Comparison of ENCODE assay signal across 7 cellular contexts in the genomic region with DNA sequence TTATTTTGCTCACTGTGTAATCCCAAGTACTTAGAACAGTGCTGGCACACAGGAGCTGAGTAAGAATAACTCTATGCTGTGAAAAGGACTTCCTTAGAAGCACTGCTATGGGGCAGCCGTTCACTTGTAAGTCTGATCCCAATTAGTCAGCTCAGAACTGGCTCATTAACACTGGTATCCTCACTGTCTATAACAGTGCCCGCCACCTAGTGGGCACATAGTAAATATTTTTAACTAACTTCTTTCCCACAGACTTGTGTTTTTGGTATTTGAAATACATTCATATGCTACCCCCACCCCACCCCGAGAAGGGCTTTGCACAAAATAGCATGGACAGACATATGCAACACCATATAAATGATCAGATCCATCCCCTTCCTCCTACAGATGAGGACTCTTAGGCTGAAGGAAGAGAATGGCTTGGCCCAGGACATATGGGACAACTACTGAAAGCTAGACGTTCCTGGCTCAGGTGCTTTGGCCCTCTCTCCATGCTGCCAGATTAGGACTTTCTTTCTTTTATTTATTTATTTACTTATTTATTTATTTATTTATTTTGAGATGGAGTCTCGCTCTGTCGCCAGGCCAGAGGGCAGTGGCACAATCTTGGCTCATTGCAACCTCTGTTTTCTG. TPM values are rescaled to one million over a fixed set of nuclear protein-coding genes. Genes with fewer than 3 reads are reported as not detected.
DNase-seq lines count a peak whose midpoint lies in the region; ATAC-seq, FAIRE-seq and TF ChIP-seq lines count a peak whose summit lies in the region.

No MANE protein-coding gene starts in this region.

- H3K9me3 ChIP-seq in HEK293 (ENCODE audit: control insufficient read depth, insufficient read depth, low read depth, low read length) (no peaks in the 10 kb centered on the region), breast epithelium (no peaks in the 10 kb centered on the region)

- TF ChIP-seq POLR2A in GM12891 (IDR thresholded peaks at IDR 0.05; ENCODE audit: low read depth, low read length) (no peak), NB4 (IDR thresholded peaks at IDR 0.05; ENCODE audit: extremely low read depth, insufficient read length) (no peak), breast epithelium (IDR thresholded peaks at IDR 0.05) (no peak)

- H3K4me3 ChIP-seq in HEK293 (ENCODE audit: low read depth, low read length) (no peak overlapping the region), NB4 (ENCODE audit: low read depth, low read length) (no peak overlapping the region), breast epithelium (no peak overlapping the region)

- CTCF ChIA-PET in HEK293 (lab: Yijun Ruan, JAX), result interaction anchor here (0.6 to 7.3 kb wide), 53 partner anchors 8 to 1152 kb away, joined by 3 to 117 read pairs (median 4); no protein-coding TSS in a partner anchor

- FAIRE-seq in GM12891 (lab: Jason Lieb, UNC), result peak; percentile 5

- peak; percentile 71 for ATAC-seq in left colon

- H3K36me3 ChIP-seq in HEK293 (ENCODE audit: control insufficient read depth in 2 of 2, insufficient read depth in 1 of 2, low read length in 2 of 2), result peaks cover 23 to 57% of the 10 kb centered on the region in 2 experiments
- peaks cover 11% of the 10 kb centered on the region for H3K36me3 ChIP-seq in breast epithelium

- DNase-seq in GM12891 (ENCODE audit: insufficient read length, low spot score) (no peak), NB4 (ENCODE audit: low read depth) (peak; percentile 81), SW480 (ENCODE audit: low spot score) (peak; percentile 43), breast epithelium (ENCODE audit: low spot score in 2 of 2) (no peak), left colon (peak in 1 of 2 donors; percentile 37)
- DNase-seq in stimulated activated CD4-positive, alpha-beta T cell treated with anti-CD3 and anti-CD28 coated beads, TNF-alpha, amount 100 ng/mL, for 24 hours (ENCODE audit: low read depth in 3 of 3), result peak in 2 of 3 experiments; percentile 7 to 32

- intact Hi-C loops in breast epithelium (cut with DNase I; ENCODE audit: low total_unique reads) (no loop called here), left colon (cut with DNase I, micrococcal nuclease) (loop anchor here (5.0 to 10.0 kb wide), 2 partner anchors 233 to 241 kb away; no protein-coding TSS in a partner anchor)

- no peaks in the 10 kb centered on the region for H3K27me3 ChIP-seq in breast epithelium

- no peak overlapping the region for H3K27ac ChIP-seq in HEK293 (ENCODE audit: extremely low read depth, low read depth, low read length)
- H3K27ac ChIP-seq in breast epithelium, result peak overlapping the region in 1 of 2 donors; percentile 29

- POLR2A ChIA-PET in HEK293 (lab: Yijun Ruan, JAX), result no interaction called here

- H3K4me1 ChIP-seq in HEK293 (ENCODE audit: control insufficient read depth, insufficient read depth, low read length), result no peaks in the 10 kb centered on the region
- H3K4me1 ChIP-seq in breast epithelium, result no peaks in the 10 kb centered on the region

- TF ChIP-seq CTCF in HEK293 (tag by site-specific recombination; IDR thresholded peaks at IDR 0.05) (0 out of 2 replicates have a peak, but pooled peaks have one; percentile 18), NB4 (IDR thresholded peaks at IDR 0.05; ENCODE audit: low read depth, low read length) (peak; percentile 72), breast epithelium (IDR thresholded peaks at IDR 0.05) (peak; percentile 50 to 53 (median 50))

TF ChIP-seq in GM12891, 5 proteins besides CTCF, POLR2A, EP300 and RAD21:
- TF ChIP-seq POLR2AphosphoS5 (IDR thresholded peaks at IDR 0.05; ENCODE audit: low read depth, low read length) (no peak), SPI1 (IDR thresholded peaks at IDR 0.05; ENCODE audit: low read depth, low read length) (no peak), TAF1 (IDR thresholded peaks at IDR 0.05; ENCODE audit: low read depth, low read length) (no peak), POU2F2 (IDR thresholded peaks at IDR 0.05; ENCODE audit: low read depth, low read length) (no peak), PAX5 (IDR thresholded peaks at IDR 0.05; ENCODE audit: insufficient read depth, low read length, severe bottlenecking) (no peak)

TF ChIP-seq in HEK293, 187 proteins besides CTCF, POLR2A, EP300 and RAD21:
- TF ChIP-seq ZNF76 (tag by site-specific recombination; IDR thresholded peaks at IDR 0.05; ENCODE audit: borderline replicate concordance, low read depth) (no peak), ZNF629 (tag by site-specific recombination; IDR thresholded peaks at IDR 0.05) (peak; percentile 24; the same call in 1 of the 2 replicates), ZNF140 (tag by site-specific recombination; IDR thresholded peaks at IDR 0.05) (peak; percentile 20; the same call in 1 of the 2 replicates), ZNF660 (tag by site-specific recombination; IDR thresholded peaks at IDR 0.05) (0 out of 2 replicates have a peak, but pooled peaks have one; percentile 55), SP2 (tag by site-specific recombination; IDR thresholded peaks at IDR 0.05) (no peak), ZNF157 (tag by site-specific recombination; IDR thresholded peaks at IDR 0.05) (no peak), ZNF426 (tag by site-specific recombination; IDR thresholded peaks at IDR 0.05) (peak; percentile 46), ZBTB17 (tag by site-specific recombination; IDR thresholded peaks at IDR 0.05) (no peak), ZNF132 (tag by site-specific recombination; IDR thresholded peaks at IDR 0.05; ENCODE audit: borderline replicate concordance) (no peak), ZNF544 (tag by site-specific recombination; IDR thresholded peaks at IDR 0.05) (no peak), SETDB1 (IDR thresholded peaks at IDR 0.05; ENCODE audit: insufficient read length, low read length) (no peak), ZNF560 (tag by site-specific recombination; IDR thresholded peaks at IDR 0.05; ENCODE audit: borderline replicate concordance) (no peak), ZNF654 (tag by site-specific recombination; IDR thresholded peaks at IDR 0.05; ENCODE audit: low read depth) (peak; percentile 51), ZNF555 (tag by site-specific recombination; conservative IDR thresholded peaks at IDR 0.05) (peak; percentile 25), ZNF155 (tag by site-specific recombination; IDR thresholded peaks at IDR 0.05) (no peak), ZNF394 (tag by site-specific recombination; IDR thresholded peaks at IDR 0.05; ENCODE audit: borderline replicate concordance) (peak; percentile 64; the same call in 1 of the 2 replicates), ZNF223 (tag by site-specific recombination; IDR thresholded peaks at IDR 0.05) (no peak), ZNF391 (tag by site-specific recombination; IDR thresholded peaks at IDR 0.05; ENCODE audit: borderline replicate concordance, low read depth) (no peak), ZEB2 (tag by site-specific recombination; IDR thresholded peaks at IDR 0.05) (no peak)
- TF ChIP-seq, protein P1, sequence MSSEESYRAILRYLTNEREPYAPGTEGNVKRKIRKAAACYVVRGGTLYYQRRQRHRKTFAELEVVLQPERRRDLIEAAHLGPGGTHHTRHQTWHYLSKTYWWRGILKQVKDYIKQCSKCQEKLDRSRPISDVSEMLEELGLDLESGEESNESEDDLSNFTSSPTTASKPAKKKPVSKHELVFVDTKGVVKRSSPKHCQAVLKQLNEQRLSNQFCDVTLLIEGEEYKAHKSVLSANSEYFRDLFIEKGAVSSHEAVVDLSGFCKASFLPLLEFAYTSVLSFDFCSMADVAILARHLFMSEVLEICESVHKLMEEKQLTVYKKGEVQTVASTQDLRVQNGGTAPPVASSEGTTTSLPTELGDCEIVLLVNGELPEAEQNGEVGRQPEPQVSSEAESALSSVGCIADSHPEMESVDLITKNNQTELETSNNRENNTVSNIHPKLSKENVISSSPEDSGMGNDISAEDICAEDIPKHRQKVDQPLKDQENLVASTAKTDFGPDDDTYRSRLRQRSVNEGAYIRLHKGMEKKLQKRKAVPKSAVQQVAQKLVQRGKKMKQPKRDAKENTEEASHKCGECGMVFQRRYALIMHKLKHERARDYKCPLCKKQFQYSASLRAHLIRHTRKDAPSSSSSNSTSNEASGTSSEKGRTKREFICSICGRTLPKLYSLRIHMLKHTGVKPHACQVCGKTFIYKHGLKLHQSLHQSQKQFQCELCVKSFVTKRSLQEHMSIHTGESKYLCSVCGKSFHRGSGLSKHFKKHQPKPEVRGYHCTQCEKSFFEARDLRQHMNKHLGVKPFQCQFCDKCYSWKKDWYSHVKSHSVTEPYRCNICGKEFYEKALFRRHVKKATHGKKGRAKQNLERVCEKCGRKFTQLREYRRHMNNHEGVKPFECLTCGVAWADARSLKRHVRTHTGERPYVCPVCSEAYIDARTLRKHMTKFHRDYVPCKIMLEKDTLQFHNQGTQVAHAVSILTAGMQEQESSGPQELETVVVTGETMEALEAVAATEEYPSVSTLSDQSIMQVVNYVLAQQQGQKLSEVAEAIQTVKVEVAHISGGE (tag by site-specific recombination; conservative IDR thresholded peaks at IDR 0.05; ENCODE audit: low read depth), result peak; percentile 44; the same call in 1 of the 2 replicates

RNA-seq across cellular contexts. Expression of a gene that starts 47.1 kb away (rescaled TPM):
- 30.5 TPM for polyA plus RNA-seq in GM12891 (2012; ENCODE audit: low read depth, missing spikeins)
- total RNA-seq in breast epithelium (1,000 to 10,000 TPM in 1 of 3 donors, 100 to 1,000 TPM in 2; 272 to 1,354 (median 700) TPM), left colon (100 to 1,000 TPM; 179 to 332 TPM)

Comparison
In these comparisons a context has a peak if more than half of its experiments do, and no peak if none do; other contexts are left out.
1. DNase-seq: peak in NB4 (single experiment), SW480 (single experiment) and stimulated activated CD4-positive, alpha-beta T cell treated with anti-CD3 and anti-CD28 coated beads, TNF-alpha, amount 100 ng/mL, for 24 hours (2 of 3); none in GM12891 (single experiment) and breast epithelium (0 of 2).
2. CTCF ChIP-seq: peak in every context shown above with its lines; median percentile 72 in NB4; 50 in breast epithelium; 18 in HEK293.